1 cellular context compared by ENCODE assay signal in the genomic region with DNA sequence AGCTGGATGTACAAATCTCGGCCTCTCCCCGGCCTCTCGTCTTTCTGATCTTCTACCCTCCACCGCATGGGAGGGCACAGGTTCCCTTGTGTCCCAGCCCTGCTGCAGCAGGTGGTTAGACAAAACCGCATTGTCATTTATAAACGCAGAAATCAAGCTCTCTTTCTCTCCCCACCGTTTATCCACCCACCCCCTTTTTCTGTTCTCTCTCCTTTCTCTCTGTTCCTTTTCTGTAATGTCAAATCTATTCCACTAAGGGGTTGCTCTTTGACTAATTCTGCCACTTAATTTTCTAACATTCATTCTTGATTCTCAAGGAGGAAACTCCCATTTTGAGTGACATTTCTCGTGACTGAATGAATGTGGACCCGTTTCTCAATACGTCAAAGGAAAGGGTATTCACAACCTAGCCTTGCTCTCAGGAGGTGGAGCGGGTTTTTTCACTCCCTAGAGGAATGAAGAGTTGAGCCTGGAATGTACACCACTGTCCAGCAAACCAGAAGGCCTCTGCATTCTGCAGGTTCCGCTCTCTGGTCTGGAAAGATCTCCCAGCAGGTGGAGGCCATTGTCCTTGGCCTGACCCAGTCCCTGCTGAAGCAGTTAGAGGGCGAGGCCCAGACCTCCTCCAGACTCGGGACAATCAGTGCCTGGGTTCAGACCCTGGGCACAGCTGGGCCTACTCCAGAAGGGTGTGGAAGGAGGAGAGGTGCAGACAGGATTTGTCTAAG.
A peak's percentile ranks its signal among the peaks of the same experiment; 100 is the strongest.
TF ChIP-seq lines count a peak whose summit lies in the region.

No MANE protein-coding gene starts in this region.

TF ChIP-seq in GM12878, 131 proteins besides CTCF, POLR2A, EP300 and RAD21 (continued from another document):
- TF ChIP-seq, protein P1, sequence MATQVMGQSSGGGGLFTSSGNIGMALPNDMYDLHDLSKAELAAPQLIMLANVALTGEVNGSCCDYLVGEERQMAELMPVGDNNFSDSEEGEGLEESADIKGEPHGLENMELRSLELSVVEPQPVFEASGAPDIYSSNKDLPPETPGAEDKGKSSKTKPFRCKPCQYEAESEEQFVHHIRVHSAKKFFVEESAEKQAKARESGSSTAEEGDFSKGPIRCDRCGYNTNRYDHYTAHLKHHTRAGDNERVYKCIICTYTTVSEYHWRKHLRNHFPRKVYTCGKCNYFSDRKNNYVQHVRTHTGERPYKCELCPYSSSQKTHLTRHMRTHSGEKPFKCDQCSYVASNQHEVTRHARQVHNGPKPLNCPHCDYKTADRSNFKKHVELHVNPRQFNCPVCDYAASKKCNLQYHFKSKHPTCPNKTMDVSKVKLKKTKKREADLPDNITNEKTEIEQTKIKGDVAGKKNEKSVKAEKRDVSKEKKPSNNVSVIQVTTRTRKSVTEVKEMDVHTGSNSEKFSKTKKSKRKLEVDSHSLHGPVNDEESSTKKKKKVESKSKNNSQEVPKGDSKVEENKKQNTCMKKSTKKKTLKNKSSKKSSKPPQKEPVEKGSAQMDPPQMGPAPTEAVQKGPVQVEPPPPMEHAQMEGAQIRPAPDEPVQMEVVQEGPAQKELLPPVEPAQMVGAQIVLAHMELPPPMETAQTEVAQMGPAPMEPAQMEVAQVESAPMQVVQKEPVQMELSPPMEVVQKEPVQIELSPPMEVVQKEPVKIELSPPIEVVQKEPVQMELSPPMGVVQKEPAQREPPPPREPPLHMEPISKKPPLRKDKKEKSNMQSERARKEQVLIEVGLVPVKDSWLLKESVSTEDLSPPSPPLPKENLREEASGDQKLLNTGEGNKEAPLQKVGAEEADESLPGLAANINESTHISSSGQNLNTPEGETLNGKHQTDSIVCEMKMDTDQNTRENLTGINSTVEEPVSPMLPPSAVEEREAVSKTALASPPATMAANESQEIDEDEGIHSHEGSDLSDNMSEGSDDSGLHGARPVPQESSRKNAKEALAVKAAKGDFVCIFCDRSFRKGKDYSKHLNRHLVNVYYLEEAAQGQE (IDR thresholded peaks at IDR 0.05; ENCODE audit: low read depth, low read length) = no peak
- TF ChIP-seq, protein P2, sequence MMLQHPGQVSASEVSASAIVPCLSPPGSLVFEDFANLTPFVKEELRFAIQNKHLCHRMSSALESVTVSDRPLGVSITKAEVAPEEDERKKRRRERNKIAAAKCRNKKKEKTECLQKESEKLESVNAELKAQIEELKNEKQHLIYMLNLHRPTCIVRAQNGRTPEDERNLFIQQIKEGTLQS (IDR thresholded peaks at IDR 0.05; ENCODE audit: borderline replicate concordance, extremely low read depth, low read depth, low read length) = no peak
- TF ChIP-seq POLR2AphosphoS5 (IDR thresholded peaks at IDR 0.05; ENCODE audit: low read length) = peak; percentile 66
- no peak for TF ChIP-seq NFXL1 (IDR thresholded peaks at IDR 0.05; ENCODE audit: borderline replicate concordance)
- no peak for TF ChIP-seq SIN3A (IDR thresholded peaks at IDR 0.05; ENCODE audit: low read depth, low read length)
- TF ChIP-seq, protein P3, sequence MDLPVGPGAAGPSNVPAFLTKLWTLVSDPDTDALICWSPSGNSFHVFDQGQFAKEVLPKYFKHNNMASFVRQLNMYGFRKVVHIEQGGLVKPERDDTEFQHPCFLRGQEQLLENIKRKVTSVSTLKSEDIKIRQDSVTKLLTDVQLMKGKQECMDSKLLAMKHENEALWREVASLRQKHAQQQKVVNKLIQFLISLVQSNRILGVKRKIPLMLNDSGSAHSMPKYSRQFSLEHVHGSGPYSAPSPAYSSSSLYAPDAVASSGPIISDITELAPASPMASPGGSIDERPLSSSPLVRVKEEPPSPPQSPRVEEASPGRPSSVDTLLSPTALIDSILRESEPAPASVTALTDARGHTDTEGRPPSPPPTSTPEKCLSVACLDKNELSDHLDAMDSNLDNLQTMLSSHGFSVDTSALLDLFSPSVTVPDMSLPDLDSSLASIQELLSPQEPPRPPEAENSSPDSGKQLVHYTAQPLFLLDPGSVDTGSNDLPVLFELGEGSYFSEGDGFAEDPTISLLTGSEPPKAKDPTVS (IDR thresholded peaks at IDR 0.05; ENCODE audit: low read depth, low read length) = no peak
- TF ChIP-seq, protein P4, sequence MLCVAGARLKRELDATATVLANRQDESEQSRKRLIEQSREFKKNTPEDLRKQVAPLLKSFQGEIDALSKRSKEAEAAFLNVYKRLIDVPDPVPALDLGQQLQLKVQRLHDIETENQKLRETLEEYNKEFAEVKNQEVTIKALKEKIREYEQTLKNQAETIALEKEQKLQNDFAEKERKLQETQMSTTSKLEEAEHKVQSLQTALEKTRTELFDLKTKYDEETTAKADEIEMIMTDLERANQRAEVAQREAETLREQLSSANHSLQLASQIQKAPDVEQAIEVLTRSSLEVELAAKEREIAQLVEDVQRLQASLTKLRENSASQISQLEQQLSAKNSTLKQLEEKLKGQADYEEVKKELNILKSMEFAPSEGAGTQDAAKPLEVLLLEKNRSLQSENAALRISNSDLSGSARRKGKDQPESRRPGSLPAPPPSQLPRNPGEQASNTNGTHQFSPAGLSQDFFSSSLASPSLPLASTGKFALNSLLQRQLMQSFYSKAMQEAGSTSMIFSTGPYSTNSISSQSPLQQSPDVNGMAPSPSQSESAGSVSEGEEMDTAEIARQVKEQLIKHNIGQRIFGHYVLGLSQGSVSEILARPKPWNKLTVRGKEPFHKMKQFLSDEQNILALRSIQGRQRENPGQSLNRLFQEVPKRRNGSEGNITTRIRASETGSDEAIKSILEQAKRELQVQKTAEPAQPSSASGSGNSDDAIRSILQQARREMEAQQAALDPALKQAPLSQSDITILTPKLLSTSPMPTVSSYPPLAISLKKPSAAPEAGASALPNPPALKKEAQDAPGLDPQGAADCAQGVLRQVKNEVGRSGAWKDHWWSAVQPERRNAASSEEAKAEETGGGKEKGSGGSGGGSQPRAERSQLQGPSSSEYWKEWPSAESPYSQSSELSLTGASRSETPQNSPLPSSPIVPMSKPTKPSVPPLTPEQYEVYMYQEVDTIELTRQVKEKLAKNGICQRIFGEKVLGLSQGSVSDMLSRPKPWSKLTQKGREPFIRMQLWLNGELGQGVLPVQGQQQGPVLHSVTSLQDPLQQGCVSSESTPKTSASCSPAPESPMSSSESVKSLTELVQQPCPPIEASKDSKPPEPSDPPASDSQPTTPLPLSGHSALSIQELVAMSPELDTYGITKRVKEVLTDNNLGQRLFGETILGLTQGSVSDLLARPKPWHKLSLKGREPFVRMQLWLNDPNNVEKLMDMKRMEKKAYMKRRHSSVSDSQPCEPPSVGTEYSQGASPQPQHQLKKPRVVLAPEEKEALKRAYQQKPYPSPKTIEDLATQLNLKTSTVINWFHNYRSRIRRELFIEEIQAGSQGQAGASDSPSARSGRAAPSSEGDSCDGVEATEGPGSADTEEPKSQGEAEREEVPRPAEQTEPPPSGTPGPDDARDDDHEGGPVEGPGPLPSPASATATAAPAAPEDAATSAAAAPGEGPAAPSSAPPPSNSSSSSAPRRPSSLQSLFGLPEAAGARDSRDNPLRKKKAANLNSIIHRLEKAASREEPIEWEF (IDR thresholded peaks at IDR 0.05; ENCODE audit: insufficient replicate concordance, low read depth, low read length) = peak; percentile 75
- no peak for TF ChIP-seq PAX8 (IDR thresholded peaks at IDR 0.05)
- TF ChIP-seq FOXK2 (IDR thresholded peaks at IDR 0.05) = no peak
- no peak for TF ChIP-seq ZZZ3 (IDR thresholded peaks at IDR 0.05; ENCODE audit: control insufficient read depth, insufficient read length, low read depth)
- 0 out of 2 replicates have a peak, but pooled peaks have one; percentile 43 for TF ChIP-seq JUND (IDR thresholded peaks at IDR 0.05; ENCODE audit: low read depth, low read length)
- TF ChIP-seq, protein P5, sequence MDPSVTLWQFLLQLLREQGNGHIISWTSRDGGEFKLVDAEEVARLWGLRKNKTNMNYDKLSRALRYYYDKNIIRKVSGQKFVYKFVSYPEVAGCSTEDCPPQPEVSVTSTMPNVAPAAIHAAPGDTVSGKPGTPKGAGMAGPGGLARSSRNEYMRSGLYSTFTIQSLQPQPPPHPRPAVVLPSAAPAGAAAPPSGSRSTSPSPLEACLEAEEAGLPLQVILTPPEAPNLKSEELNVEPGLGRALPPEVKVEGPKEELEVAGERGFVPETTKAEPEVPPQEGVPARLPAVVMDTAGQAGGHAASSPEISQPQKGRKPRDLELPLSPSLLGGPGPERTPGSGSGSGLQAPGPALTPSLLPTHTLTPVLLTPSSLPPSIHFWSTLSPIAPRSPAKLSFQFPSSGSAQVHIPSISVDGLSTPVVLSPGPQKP (IDR thresholded peaks at IDR 0.05; ENCODE audit: low read depth, low read length) = no peak
- TF ChIP-seq ZBED1 (IDR thresholded peaks at IDR 0.05; ENCODE audit: borderline replicate concordance) = peak; percentile 87
